ENCODE assay signal across 16 cellular contexts in the genomic region with DNA sequence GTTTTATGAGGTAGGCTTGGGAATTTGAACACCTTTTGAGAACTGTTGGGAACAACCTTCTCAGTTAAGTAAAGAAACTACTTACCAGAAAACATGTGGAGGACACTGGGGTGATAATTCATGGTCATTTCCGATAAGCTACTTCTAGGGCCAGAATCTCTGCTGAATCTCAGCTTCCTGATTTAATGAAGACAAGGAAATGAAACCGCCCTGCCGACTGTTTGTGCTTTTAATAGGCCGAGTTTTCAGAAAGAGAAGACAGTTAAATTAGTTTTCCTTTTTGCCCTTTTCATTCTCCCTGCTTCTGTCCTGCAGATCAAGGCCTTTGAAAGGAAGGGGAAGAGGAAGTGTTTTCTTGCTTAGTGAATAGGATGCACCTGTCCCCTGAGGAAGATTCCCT.
A peak's percentile ranks its signal among the peaks of the same experiment; 100 is the strongest.
DNase-seq lines count a peak whose midpoint lies in the region; ATAC-seq, FAIRE-seq and TF ChIP-seq lines count a peak whose summit lies in the region.
"Had no signal": no experiment of that assay in that cellular context is flagged by ENCODE, and none has a peak within 500 bp of the region (broad histone marks: within the 10 kb centered on the region; RNA-seq: fewer than 3 reads in every experiment).

No MANE protein-coding gene starts in this region.

- H3K27ac ChIP-seq in BLaER1: peak overlapping the region; percentile 85
- H3K27ac ChIP-seq in GM12878 (ENCODE audit: control insufficient read depth, insufficient read depth): peak overlapping the region; percentile 62
- no peak overlapping the region for H3K27ac ChIP-seq in prostate gland
- H3K27ac ChIP-seq in vagina: no peak overlapping the region

- peak overlapping the region; percentile 75 for H3K9ac ChIP-seq in BLaER1
- peak overlapping the region; percentile 2; the same call in 1 of the 2 replicates for H3K9ac ChIP-seq in GM12878 (ENCODE audit: control insufficient read depth, insufficient read depth, low read length)

- no TSS peak for BruUV-seq in GM12878 (replicated peaks; lab: Mats Ljungman, UMichigan)

- ATAC-seq in GM12878 (peak; percentile 23), HG03521 (IDR thresholded peaks at IDR 0.05; ENCODE audit: unreplicated experiment) (no peak)
- ATAC-seq: T-cell had no signal

- TF ChIP-seq POLR2A in GM12878 (IDR thresholded peaks at IDR 0.05; ENCODE audit: low read depth, low read length) (no peak), prostate gland (IDR thresholded peaks at IDR 0.05) (no peak), vagina (IDR thresholded peaks at IDR 0.05) (no peak)

- TF ChIP-seq CTCF in GM12878 (IDR thresholded peaks at IDR 0.05 in 2 of 3, conservative IDR thresholded peaks at IDR 0.05 in 1 of 3; ENCODE audit: control insufficient read depth in 2 of 3, extremely low read depth in 1 of 3, insufficient read depth in 1 of 3, low read depth in 3 of 3, low read length in 3 of 3) (no peak), prostate gland (IDR thresholded peaks at IDR 0.05) (no peak), vagina (IDR thresholded peaks at IDR 0.05) (no peak)

- CTCF ChIA-PET in GM12878 (lab: Yijun Ruan, JAX): interaction anchor here (1.0 kb wide), 1 partner anchor 17 kb away, joined by 5 read pairs; no protein-coding TSS in a partner anchor

- H3K27me3 Mint-ChIP-seq in IgD-negative memory B cell: no peaks in the 10 kb centered on the region

- POLR2A ChIA-PET in GM12878 (lab: Charles Lee): interaction anchor here (0.9 to 1.0 kb wide), 2 partner anchors 36 to 38 kb away, joined by 3 read pairs; no protein-coding TSS in a partner anchor

- H3K9me3 ChIP-seq in BLaER1: no peaks in the 10 kb centered on the region
- no peaks in the 10 kb centered on the region for H3K9me3 ChIP-seq in GM12878 (replicated peaks; ENCODE audit: control insufficient read depth, insufficient read depth, low read length)
- no peaks in the 10 kb centered on the region for H3K9me3 ChIP-seq in prostate gland
- H3K9me3 ChIP-seq in vagina: no peaks in the 10 kb centered on the region
- H3K9me3 ChIP-seq: Peyer's patch had no signal

- H3K36me3 ChIP-seq in BLaER1: no peaks in the 10 kb centered on the region
- H3K36me3 ChIP-seq in GM12878 (ENCODE audit: control insufficient read depth in 2 of 2, insufficient read depth in 2 of 2, low read length in 1 of 2): no peaks in the 10 kb centered on the region
- no peaks in the 10 kb centered on the region for H3K36me3 ChIP-seq in prostate gland
- no peaks in the 10 kb centered on the region for H3K36me3 ChIP-seq in vagina
- H3K36me3 ChIP-seq: Peyer's patch had no signal

- no peak for TF ChIP-seq EP300 in GM12878 (IDR thresholded peaks at IDR 0.05; ENCODE audit: borderline replicate concordance in 1 of 2, control insufficient read depth in 1 of 2, low read depth in 2 of 2, low read length in 2 of 2)

- in situ Hi-C loops in GM12878 (cut with MboI): no loop called here

- H3K4me3 Mint-ChIP-seq in IgD-negative memory B cell: peak overlapping the region in 2 of 4 donors; percentile 59 to 78
- H3K4me3 Mint-ChIP-seq: T-cell had no signal

- DNase-seq in GM12878 (ENCODE audit: low read depth, low spot score) (no peak), midbrain (lab: John Stamatoyannopoulos, UW) (peak; percentile 23), prostate gland (ENCODE audit: low spot score) (no peak), NCI-H2107 (lab: John Stamatoyannopoulos, UW) (no peak), vagina (ENCODE audit: extremely low spot score in 2 of 2) (no peak)
- DNase-seq: DND-41, NCI-H2029 treated with DMSO at 0.1 percent for 48 hours, NCI-H524 treated with DMSO at 0.1 percent for 48 hours, Peyer's patch, T-cell had no signal

- peaks cover 28 to 32% (median 28%) of the 10 kb centered on the region in 3 donors for H3K4me1 Mint-ChIP-seq in IgD-negative memory B cell

- SMC1A ChIA-PET in GM12878 (lab: Charles Lee; ENCODE audit: uncharacterized antibody, unreplicated experiment): interaction anchor here (1.2 to 7.3 kb wide), 6 partner anchors 18 to 125 kb away, joined by 3 to 76 read pairs (median 4); no protein-coding TSS in a partner anchor

- no peaks in the 10 kb centered on the region for H3K9me3 Mint-ChIP-seq in IgD-negative memory B cell
- H3K9me3 Mint-ChIP-seq: T-cell had no signal

- peak overlapping the region; percentile 52 to 79 (median 76) for H3K27ac Mint-ChIP-seq in IgD-negative memory B cell
- H3K27ac Mint-ChIP-seq: progenitor cell of endocrine pancreas, T-cell had no signal

- WGBS in GM12878 (ENCODE audit: insufficient coverage, insufficient replicate concordance, low lambda C conversion rate, missing lambda C conversion rate): 17% methylated on average over 4 of the region's 4 CpGs
- 78% methylated on average over 4 of the region's 4 CpGs for WGBS in prostate gland

- H3K36me3 Mint-ChIP-seq in IgD-negative memory B cell: no peaks in the 10 kb centered on the region
- H3K36me3 Mint-ChIP-seq: T-cell had no signal

- no peaks in the 10 kb centered on the region; the same call in 1 of the 2 replicates for H3K79me2 ChIP-seq in GM12878 (ENCODE audit: control insufficient read depth, insufficient read depth, low read length)

- H3K4me2 ChIP-seq in BLaER1 (peak overlapping the region; percentile 90), GM12878 (ENCODE audit: control insufficient read depth, insufficient read depth) (peak overlapping the region; percentile 50)

- RAD21 ChIA-PET in GM12878 (lab: Charles Lee; ENCODE audit: unreplicated experiment): interaction anchor here (1.2 to 3.3 kb wide), 4 partner anchors 17 to 208 kb away, joined by 3 to 26 read pairs (median 6); no protein-coding TSS in a partner anchor

- TF ChIP-seq RAD21 in GM12878 (IDR thresholded peaks at IDR 0.05; ENCODE audit: insufficient read depth, low read depth, low read length): no peak

- no peak overlapping the region; the same call in 1 of the 2 replicates for H2AFZ ChIP-seq in GM12878 (ENCODE audit: control insufficient read depth, low read depth, low read length)

- H3K4me1 ChIP-seq in BLaER1 (peaks cover 84% of the 10 kb centered on the region), GM12878 (ENCODE audit: control insufficient read depth, insufficient read depth, low read length) (peaks cover 29% of the 10 kb centered on the region), prostate gland (replicated peaks) (no peaks in the 10 kb centered on the region), vagina (peaks cover 37% of the 10 kb centered on the region)

- H3K27me3 ChIP-seq in BLaER1 (no peaks in the 10 kb centered on the region), GM12878 (replicated peaks in 1 of 2; ENCODE audit: control insufficient read depth in 2 of 2, insufficient read depth in 2 of 2, low read length in 1 of 2) (no peaks in the 10 kb centered on the region), prostate gland (replicated peaks; ENCODE audit: insufficient read depth) (no peaks in the 10 kb centered on the region), vagina (no peaks in the 10 kb centered on the region)
- H3K27me3 ChIP-seq: Peyer's patch had no signal

- H4K20me1 ChIP-seq in BLaER1 (peaks cover 6% of the 10 kb centered on the region; the same call in 1 of the 2 replicates), GM12878 (ENCODE audit: control insufficient read depth, insufficient read depth) (no peaks in the 10 kb centered on the region)

- FAIRE-seq in GM12878 (lab: Jason Lieb, UNC): no peak
- FAIRE-seq: astrocyte had no signal

- intact Hi-C loops in GM12878 (cut with micrococcal nuclease; ENCODE audit: unreplicated experiment) (loop anchor here (5.0 kb wide), 1 partner anchor 123 kb away; no protein-coding TSS in a partner anchor), prostate gland (cut with DNase I) (no loop called here), vagina (cut with DNase I) (loop anchor here (10.0 kb wide), 1 partner anchor 249 kb away; no protein-coding TSS in a partner anchor)

- peak overlapping the region; percentile 50 for H3K4me3 ChIP-seq in BLaER1
- no peak overlapping the region for H3K4me3 ChIP-seq in GM12878
- no peak overlapping the region for H3K4me3 ChIP-seq in prostate gland
- no peak overlapping the region for H3K4me3 ChIP-seq in vagina
- H3K4me3 ChIP-seq: coronary artery, Peyer's patch had no signal

TF ChIP-seq in GM12878, 131 proteins besides CTCF, POLR2A, EP300 and RAD21:
- no peak for TF ChIP-seq RB1 (IDR thresholded peaks at IDR 0.05; ENCODE audit: borderline replicate concordance)
- peak; percentile 57 for TF ChIP-seq SPI1 (IDR thresholded peaks at IDR 0.05; ENCODE audit: borderline replicate concordance, insufficient read depth, low read depth, low read length)
- peak in 1 of 2 experiments; percentile 72; a peak in 2 of 4 replicates for TF ChIP-seq ETV6 (conservative IDR thresholded peaks at IDR 0.05 in 1 of 2, IDR thresholded peaks at IDR 0.05 in 1 of 2; ENCODE audit: borderline replicate concordance in 1 of 2, low read depth in 1 of 2)

Comparison
In these comparisons a context has a peak if more than half of its experiments do, and no peak if none do; other contexts are left out.
1. H3K27ac ChIP-seq: peak in BLaER1 (single experiment) and GM12878 (single experiment); none in prostate gland (0 of 2) and vagina (single experiment).